ENCODE assay signal across 11 cellular contexts in the genomic region with DNA sequence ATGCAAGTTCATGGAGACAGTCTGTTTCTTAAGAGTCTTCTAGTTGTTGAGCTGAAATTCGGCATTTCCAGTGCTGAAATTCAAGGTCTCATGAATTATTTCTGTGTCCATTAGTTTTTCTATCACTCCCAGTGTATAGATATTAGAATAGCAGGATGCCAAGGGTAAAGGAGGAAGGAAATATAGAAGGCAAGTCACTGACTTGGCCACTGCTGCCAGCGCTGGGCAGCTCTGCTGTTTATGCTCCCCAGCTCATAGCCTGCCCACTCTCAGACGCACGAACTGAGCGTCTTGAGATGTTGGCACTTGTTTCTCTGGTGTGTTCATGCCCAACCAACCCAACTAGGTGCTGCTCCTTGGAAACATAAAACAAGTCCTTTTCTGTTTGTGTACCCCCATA.
DNase-seq lines count a peak whose midpoint lies in the region; ATAC-seq and TF ChIP-seq lines count a peak whose summit lies in the region.
"Had no signal": no experiment of that assay in that cellular context is flagged by ENCODE, and none has a peak within 500 bp of the region (broad histone marks: within the 10 kb centered on the region; RNA-seq: fewer than 3 reads in every experiment).

No MANE protein-coding gene starts in this region.

- WGBS in heart left ventricle, 4 donors, result 86 to 92% (median 89%) methylated on average over 5 of the region's 5 CpGs
- 42 to 61% methylated on average over 5 of the region's 5 CpGs for WGBS in tibial nerve, 2 donors

- peaks cover 85% of the 10 kb centered on the region for H3K4me1 Mint-ChIP-seq in activated B cell treated with CpG ODN at 0.5 μM for 24 hours
- H3K4me1 Mint-ChIP-seq in progenitor cell of endocrine pancreas (ENCODE audit: low read depth), result peaks cover 27% of the 10 kb centered on the region

- peak in 1 of 2 donors; percentile 70 for TF ChIP-seq EP300 in tibial nerve (IDR thresholded peaks at IDR 0.05)

- intact Hi-C loops in heart left ventricle (cut with DNase I), result loop anchor here in 4 of 10 donors (10.0 kb wide), 3 partner anchors 97 to 403 kb away; partner anchors contain the start of gene ERRFI1 (in 1 of the 4)
- intact Hi-C loops in cardiac septum (cut with DNase I), result no loop called here
- intact Hi-C loops in activated B cell treated with CpG ODN at 0.5 μM for 24 hours (cut with micrococcal nuclease), result loop anchor here (1.0 to 5.0 kb wide), 7 partner anchors 11 to 999 kb away; partner anchors contain the start of genes ENO1 and ERRFI1
- intact Hi-C loops in left lung (cut with DNase I), result no loop called here

- H3K4me3 ChIP-seq in heart left ventricle (no peak overlapping the region), left lung (no peak overlapping the region), tibial nerve (no peak overlapping the region)

- H3K36me3 Mint-ChIP-seq in activated B cell treated with CpG ODN at 0.5 μM for 24 hours (ENCODE audit: low read depth), result peaks cover 3% of the 10 kb centered on the region
- peaks cover 1% of the 10 kb centered on the region for H3K36me3 Mint-ChIP-seq in progenitor cell of endocrine pancreas (ENCODE audit: insufficient read depth)

- POLR2A ChIA-PET in activated B cell treated with CpG ODN at 0.5 μM for 24 hours (lab: Charles Lee), result interaction anchor here (0.6 to 1.9 kb wide), 23 partner anchors 9 to 864 kb away, joined by 3 to 8 read pairs (median 4); partner anchors contain the start of gene ENO1

- H3K4me3 Mint-ChIP-seq in activated B cell treated with CpG ODN at 0.5 μM for 24 hours (peak overlapping the region; percentile 77), progenitor cell of endocrine pancreas (ENCODE audit: low read depth) (no peak overlapping the region)

- DNase-seq in heart left ventricle (peak in 3 of 5 donors; percentile 24 to 61 (median 44)), cardiac septum (ENCODE audit: low spot score) (no peak), activated B cell treated with CpG ODN at 0.5 μM for 24 hours (no peak), left lung (peak in 1 of 2 donors; percentile 83), tibial nerve (ENCODE audit: low spot score in 2 of 2) (no peak), NCI-H1105 treated with DMSO at 0.1 percent for 48 hours (lab: John Stamatoyannopoulos, UW) (no peak), progenitor cell of endocrine pancreas (ENCODE audit: low spot score, unreplicated experiment) (no peak)
- DNase-seq: activated CD8-positive, alpha-beta memory T cell treated with anti-CD3 and anti-CD28 coated beads, Interleukin-2, amount 50 U/mL, for 48 hours; BE2C; NCI-H187 treated with DMSO at 0.1 percent for 48 hours had no signal

- H3K27me3 Mint-ChIP-seq in activated B cell treated with CpG ODN at 0.5 μM for 24 hours, result no peaks in the 10 kb centered on the region
- H3K27me3 Mint-ChIP-seq in progenitor cell of endocrine pancreas, result no peaks in the 10 kb centered on the region

- CTCF ChIA-PET in activated B cell treated with CpG ODN at 0.5 μM for 24 hours (lab: Charles Lee), result interaction anchor here (0.8 to 2.5 kb wide), 3 partner anchors 15 to 311 kb away, joined by 3 to 15 read pairs (median 4); no protein-coding TSS in a partner anchor

- H3K9me3 ChIP-seq in heart left ventricle (no peaks in the 10 kb centered on the region), left lung (no peaks in the 10 kb centered on the region), tibial nerve (no peaks in the 10 kb centered on the region)
- H3K9me3 ChIP-seq: BE2C had no signal

- ATAC-seq in heart left ventricle (peak in 1 of 4 donors; percentile 14), activated B cell treated with CpG ODN at 0.5 μM for 24 hours (ENCODE audit: low read depth) (no peak), left lung (no peak), GM21737 (IDR thresholded peaks at IDR 0.05; ENCODE audit: unreplicated experiment) (no peak)

- TF ChIP-seq CTCF in heart left ventricle (IDR thresholded peaks at IDR 0.05) (no peak), activated B cell treated with CpG ODN at 0.5 μM for 24 hours (IDR thresholded peaks at IDR 0.05) (no peak), left lung (IDR thresholded peaks at IDR 0.05) (no peak), tibial nerve (IDR thresholded peaks at IDR 0.05) (no peak), progenitor cell of endocrine pancreas (IDR thresholded peaks at IDR 0.05; ENCODE audit: unreplicated experiment) (no peak)

- H3K27ac Mint-ChIP-seq in activated B cell treated with CpG ODN at 0.5 μM for 24 hours (peak overlapping the region; percentile 90), progenitor cell of endocrine pancreas (no peak overlapping the region)

- H3K27me3 ChIP-seq in heart left ventricle (no peaks in the 10 kb centered on the region), left lung (no peaks in the 10 kb centered on the region), tibial nerve (no peaks in the 10 kb centered on the region)
- H3K27me3 ChIP-seq: BE2C had no signal

- peaks cover 0 to 87% (median 26%) of the 10 kb centered on the region in 12 donors for H3K4me1 ChIP-seq in heart left ventricle
- H3K4me1 ChIP-seq in left lung, result peaks cover 15 to 79% of the 10 kb centered on the region in 2 donors
- H3K4me1 ChIP-seq in tibial nerve, result peaks cover 0 to 61% (median 34%) of the 10 kb centered on the region in 4 donors
- H3K4me1 ChIP-seq: BE2C had no signal

- H3K9me3 Mint-ChIP-seq in activated B cell treated with CpG ODN at 0.5 μM for 24 hours (no peaks in the 10 kb centered on the region), progenitor cell of endocrine pancreas (ENCODE audit: low read depth) (no peaks in the 10 kb centered on the region)

- TF ChIP-seq POLR2A in heart left ventricle (IDR thresholded peaks at IDR 0.05) (no peak), tibial nerve (IDR thresholded peaks at IDR 0.05) (peak in 1 of 2 donors; percentile 44)

- H3K27ac ChIP-seq in heart left ventricle (peak overlapping the region in 5 of 12 donors; percentile 26 to 86 (median 48)), left lung (peak overlapping the region; percentile 39 to 98), tibial nerve (peak overlapping the region; percentile 53 to 98 (median 68))

- H3K36me3 ChIP-seq in heart left ventricle, result no peaks in the 10 kb centered on the region
- H3K36me3 ChIP-seq in left lung, result no peaks in the 10 kb centered on the region
- no peaks in the 10 kb centered on the region for H3K36me3 ChIP-seq in tibial nerve
- H3K36me3 ChIP-seq: BE2C had no signal

Comparison
In these comparisons a context has a peak if more than half of its experiments do, and no peak if none do; other contexts are left out.
1. DNase-seq: peak in heart left ventricle (3 of 5); none in cardiac septum (single experiment), activated B cell treated with CpG ODN at 0.5 μM for 24 hours (single experiment), tibial nerve (0 of 2), NCI-H1105 treated with DMSO at 0.1 percent for 48 hours (single experiment) and progenitor cell of endocrine pancreas (single experiment).